Comparison of ENCODE assay signal across 31 cellular contexts in the genomic region with DNA sequence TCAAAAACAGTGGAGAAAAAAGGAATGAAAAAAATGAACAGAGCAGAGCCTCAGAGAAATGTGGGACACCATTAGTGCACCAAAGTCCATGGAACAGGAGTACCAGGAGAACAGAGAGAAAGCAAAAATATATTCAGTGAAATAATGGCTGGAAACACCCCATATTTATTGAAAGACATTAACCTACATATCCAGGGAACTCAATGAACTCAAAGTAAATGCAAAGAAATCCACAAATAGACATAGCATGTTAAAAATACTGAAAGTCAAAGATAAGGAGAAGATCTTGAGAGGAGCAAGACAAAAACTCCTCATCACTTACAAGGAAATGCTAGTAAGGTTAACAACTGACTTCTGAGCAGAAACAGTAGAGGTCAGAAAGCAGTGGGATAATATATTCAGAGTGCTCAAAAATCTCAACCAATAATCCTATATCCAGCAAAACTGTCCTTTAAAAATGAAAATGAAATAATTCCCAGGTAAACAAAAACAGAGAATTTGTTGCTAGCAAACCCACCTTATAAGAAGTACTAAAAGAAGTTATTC. TPM values are rescaled to one million over a fixed set of nuclear protein-coding genes. Genes with fewer than 3 reads are reported as not detected.
"Had no signal": no experiment of that assay in that cellular context is flagged by ENCODE, and none has a peak within 500 bp of the region (broad histone marks: within the 10 kb centered on the region; RNA-seq: fewer than 3 reads in every experiment).

No MANE protein-coding gene starts in this region.

- H3K4me2 ChIP-seq: KMS-11 had no signal

- H3K27me3 Mint-ChIP-seq: activated CD4-positive, alpha-beta memory T cell treated with anti-CD3 and anti-CD28 coated beads for 36 hours; activated CD4-positive, alpha-beta T cell treated with anti-CD3 and anti-CD28 coated beads, Interleukin-2, amount 10 ng/mL, durations not matched to agents 7 days and 5 days; activated naive CD4-positive, alpha-beta T cell treated with anti-CD3 and anti-CD28 coated beads, Interleukin-2, amount 10 ng/mL, durations not matched to agents 7 days and 5 days; brain; central memory CD8-positive, alpha-beta T cell had no signal

- H3K27me3 ChIP-seq: SJSA1 had no signal

- FAIRE-seq: astrocyte, RCC 7860, TTC549 had no signal

- H3K27ac ChIP-seq: KMS-11, SJSA1 had no signal

- H3K4me1 ChIP-seq: SJSA1 had no signal

- H3K4me1 Mint-ChIP-seq: activated CD4-positive, alpha-beta T cell treated with anti-CD3 and anti-CD28 coated beads, Interleukin-2, amount 10 ng/mL, durations not matched to agents 7 days and 5 days; activated naive CD4-positive, alpha-beta T cell treated with anti-CD3 and anti-CD28 coated beads, Interleukin-2, amount 10 ng/mL, durations not matched to agents 7 days and 5 days; brain had no signal

- DNase-seq: activated CD4-positive, alpha-beta memory T cell treated with anti-CD3 and anti-CD28 coated beads for 36 hours; activated CD4-positive, alpha-beta T cell treated with anti-CD3 and anti-CD28 coated beads, Interleukin-2, amount 10 ng/mL, durations not matched to agents 7 days and 5 days; activated CD4-positive, CD25-positive, alpha-beta regulatory T cell; activated CD8-positive, alpha-beta memory T cell treated with anti-CD3 and anti-CD28 coated beads, Interleukin-2, amount 50 U/mL, for 4 hours; activated gamma-delta T cell treated with Interleukin-2 at 50 U/mL for 16 hours; activated naive CD4-positive, alpha-beta T cell treated with anti-CD3 and anti-CD28 coated beads, Interleukin-2, amount 10 ng/mL, durations not matched to agents 7 days and 5 days; activated T-cell treated with anti-CD3 and anti-CD28 coated beads, Interleukin-2, amount 50 U/mL, for 72 hours; amygdala; NCI-H1092; NCI-H1417 treated with DMSO at 0.1 percent for 48 hours; NCI-H1694 treated with DMSO at 0.1 percent for 48 hours; NCI-H2029 treated with DMSO at 0.1 percent for 48 hours; NCI-H345; NCI-H510A; NCI-H526 treated with DMSO at 0.1 percent for 48 hours; OCI-M1; SHP77; SW 1271; T1000 had no signal

- ATAC-seq: activated T-cell treated with anti-CD3 and anti-CD28 coated beads, Interleukin-2, amount 50 U/mL, for 72 hours; SK-N-SH treated with all-trans-retinoic acid at 6 μM for 48 hours had no signal

- H3K9ac ChIP-seq: KMS-11 had no signal

- H3K4me3 ChIP-seq: SJSA1 had no signal

- H3K9me3 ChIP-seq: SJSA1 had no signal

- H3K4me3 Mint-ChIP-seq: activated CD4-positive, alpha-beta memory T cell treated with anti-CD3 and anti-CD28 coated beads for 36 hours; activated CD4-positive, alpha-beta T cell treated with anti-CD3 and anti-CD28 coated beads, Interleukin-2, amount 10 ng/mL, durations not matched to agents 7 days and 5 days; activated naive CD4-positive, alpha-beta T cell treated with anti-CD3 and anti-CD28 coated beads, Interleukin-2, amount 10 ng/mL, durations not matched to agents 7 days and 5 days; activated T-cell treated with anti-CD3 and anti-CD28 coated beads, Interleukin-2, amount 50 U/mL, for 72 hours; brain; central memory CD8-positive, alpha-beta T cell had no signal

- H3K27ac Mint-ChIP-seq: activated CD4-positive, alpha-beta memory T cell treated with anti-CD3 and anti-CD28 coated beads for 36 hours; activated CD4-positive, alpha-beta T cell treated with anti-CD3 and anti-CD28 coated beads, Interleukin-2, amount 10 ng/mL, durations not matched to agents 7 days and 5 days; activated naive CD4-positive, alpha-beta T cell treated with anti-CD3 and anti-CD28 coated beads, Interleukin-2, amount 10 ng/mL, durations not matched to agents 7 days and 5 days; activated T-cell treated with anti-CD3 and anti-CD28 coated beads, Interleukin-2, amount 50 U/mL, for 72 hours; activated T-helper 2 cell treated with anti-CD3 and anti-CD28 coated beads, Interferon-gamma antibody, Interleukin-2, Interleukin-4, amounts not matched to agents 10 μg/mL and 5 μg/mL and 100 μg/mL, durations not matched to agents 14 hours and 24 hours and 36 hours; brain had no signal

RNA-seq across cellular contexts. Expression of gene METTL21C, which starts 35.6 kb away (rescaled TPM):
- total RNA-seq: activated CD4-positive, alpha-beta memory T cell treated with anti-CD3 and anti-CD28 coated beads for 36 hours; activated CD4-positive, alpha-beta T cell treated with anti-CD3 and anti-CD28 coated beads, Interleukin-2, amount 10 ng/mL, durations not matched to agents 7 days and 5 days; activated CD8-positive, alpha-beta memory T cell treated with anti-CD3 and anti-CD28 coated beads for 36 hours; activated T-cell treated with anti-CD3 and anti-CD28 coated beads, Interleukin-2, amount 50 U/mL, for 72 hours; activated T-helper 2 cell treated with anti-CD3 and anti-CD28 coated beads, Interferon-gamma antibody, Interleukin-2, Interleukin-4, amounts not matched to agents 10 μg/mL and 5 μg/mL and 100 μg/mL, durations not matched to agents 14 hours and 24 hours and 36 hours; astrocyte; MCF 10A; SJSA1; T-helper 1 cell treated with Interleukin-12 subunit alpha and Interleukin-12 subunit beta and Interleukin-4 antibody, amounts not matched to agents 30 ng/mL and 1 ng/mL, for 36 hours had no signal
